Comparison of ENCODE assay signal across 9 cellular contexts in genomic region chr6:27872634-27873028, GRCh38. TPM values are rescaled to one million over a fixed set of nuclear protein-coding genes. Genes with fewer than 3 reads are reported as not detected.
A peak's percentile ranks its signal among the peaks of the same experiment; 100 is the strongest.
DNase-seq lines count a peak whose midpoint lies in the region; ATAC-seq, FAIRE-seq and TF ChIP-seq lines count a peak whose summit lies in the region.
"Had no signal": no experiment of that assay in that cellular context is flagged by ENCODE, and none has a peak within 500 bp of the region (broad histone marks: within the 10 kb centered on the region; RNA-seq: fewer than 3 reads in every experiment).

No MANE protein-coding gene starts in this region.

- H3K4me1 ChIP-seq in thoracic aorta (ENCODE audit: control insufficient read depth in 1 of 2, low read depth in 2 of 2), result peaks cover 4 to 8% of the 10 kb centered on the region in 2 donors

- H3K36me3 Mint-ChIP-seq in activated naive CD4-positive, alpha-beta T cell treated with anti-CD3 and anti-CD28 coated beads, Interleukin-2, amount 50 U/mL, for 72 hours, result peaks cover 9 to 19% of the 10 kb centered on the region in 2 donors

- H3K27ac Mint-ChIP-seq in activated naive CD4-positive, alpha-beta T cell treated with anti-CD3 and anti-CD28 coated beads, Interleukin-2, amount 50 U/mL, for 72 hours, result peak overlapping the region; percentile 99

- FAIRE-seq in H54 (lab: Jason Lieb, UNC), result no peak
- FAIRE-seq: TTC549 had no signal

- no peaks in the 10 kb centered on the region for H3K9me3 ChIP-seq in thoracic aorta

- H3K36me3 ChIP-seq in thoracic aorta, result no peaks in the 10 kb centered on the region

- no peak for TF ChIP-seq CTCF in thoracic aorta (IDR thresholded peaks at IDR 0.05)

- H3K27me3 ChIP-seq in thoracic aorta (replicated peaks; ENCODE audit: insufficient read depth), result no peaks in the 10 kb centered on the region

- peak overlapping the region; percentile 70 for H3K4me3 ChIP-seq in thoracic aorta

- DNase-seq in DMS53 treated with DMSO at 0.1 percent for 48 hours (lab: John Stamatoyannopoulos, UW; ENCODE audit: unreplicated experiment) (peak; percentile 78), DMS53 (lab: John Stamatoyannopoulos, UW) (no peak), kidney glomerular epithelial cell (lab: John Stamatoyannopoulos, UW) (peak; percentile 61), thoracic aorta (ENCODE audit: low spot score) (no peak), H54 (ENCODE audit: insufficient read length, low spot score) (no peak), NAMALWA (ENCODE audit: low spot score) (no peak)
- no peak for DNase-seq in activated naive CD4-positive, alpha-beta T cell treated with anti-CD3 and anti-CD28 coated beads, Interleukin-2, amount 50 U/mL, for 72 hours (ENCODE audit: low spot score in 2 of 2)

- H3K27ac ChIP-seq in thoracic aorta, result peak overlapping the region in 1 of 2 donors; percentile 33

- H3K9me3 Mint-ChIP-seq in activated naive CD4-positive, alpha-beta T cell treated with anti-CD3 and anti-CD28 coated beads, Interleukin-2, amount 50 U/mL, for 72 hours, result peaks cover 0 to 5% of the 10 kb centered on the region in 2 donors

- TF ChIP-seq POLR2A in H54 (IDR thresholded peaks at IDR 0.05; ENCODE audit: low read depth, low read length), result no peak

- peak; percentile 18 for ATAC-seq in HG03378 (IDR thresholded peaks at IDR 0.05; ENCODE audit: unreplicated experiment)
- ATAC-seq in activated naive CD4-positive, alpha-beta T cell treated with anti-CD3 and anti-CD28 coated beads, Interleukin-2, amount 50 U/mL, for 72 hours, result peak; percentile 68 to 71
- ATAC-seq in thoracic aorta (ENCODE audit: insufficient number of reproducible peaks, low FRiP score, low read depth), result no peak

RNA-seq across cellular contexts. Expression of gene OR2B2, which starts 39.6 kb away (rescaled TPM):
- total RNA-seq in activated naive CD4-positive, alpha-beta T cell treated with anti-CD3 and anti-CD28 coated beads, Interleukin-2, amount 50 U/mL, for 72 hours, result not detected
- total RNA-seq in thoracic aorta, result not detected

Comparison
In these comparisons a context has a peak if more than half of its experiments do, and no peak if none do; other contexts are left out.
1. DNase-seq: peak in DMS53 treated with DMSO at 0.1 percent for 48 hours (single experiment) and kidney glomerular epithelial cell (single experiment); none in DMS53 (single experiment), activated naive CD4-positive, alpha-beta T cell treated with anti-CD3 and anti-CD28 coated beads, Interleukin-2, amount 50 U/mL, for 72 hours (0 of 2), thoracic aorta (single experiment), H54 (single experiment) and NAMALWA (single experiment).